35 cellular contexts compared by ENCODE assay signal in genomic region chr20:53825282-53825681, GRCh38.
"Had no signal": no experiment of that assay in that cellular context is flagged by ENCODE, and none has a peak within 500 bp of the region (broad histone marks: within the 10 kb centered on the region; RNA-seq: fewer than 3 reads in every experiment).

No MANE protein-coding gene starts in this region.

- H3K36me3 Mint-ChIP-seq: activated naive CD4-positive, alpha-beta T cell treated with anti-CD3 and anti-CD28 coated beads, Interleukin-2, amount 50 U/mL, for 72 hours had no signal

- H3K27me3 ChIP-seq: adrenal gland, body of pancreas, breast epithelium, SJCRH30 had no signal

- DNase-seq: activated CD4-positive, alpha-beta T cell treated with anti-CD3 and anti-CD28 coated beads for 1 hour; activated CD4-positive, alpha-beta T cell treated with anti-CD3 and anti-CD28 coated beads, Interleukin-2, amount 10 ng/mL, durations not matched to agents 24 days and 14 days; activated CD4-positive, alpha-beta T cell treated with anti-CD3 and anti-CD28 coated beads, Interleukin-2, amount 50 U/mL, for 4 hours; activated CD4-positive, CD25-positive, alpha-beta regulatory T cell; activated CD8-positive, alpha-beta T cell treated with anti-CD3 and anti-CD28 coated beads for 36 hours; activated gamma-delta T cell treated with Interleukin-2 at 50 U/mL for 16 hours; activated naive CD4-positive, alpha-beta T cell treated with anti-CD3 and anti-CD28 coated beads for 36 hours; activated T-cell treated with anti-CD3 and anti-CD28 coated beads, Interleukin-2, amount 50 U/mL, for 24 hours; adrenal gland; body of pancreas; Kasumi-1; KG1; MM.1S; NCI-H1092 treated with DMSO at 0.1 percent for 48 hours; NCI-H1417; NCI-H146; NCI-H187; NCI-H2029 treated with DMSO at 0.1 percent for 48 hours; NCI-H2107; NCI-H2171; NCI-H510A; NCI-H526; NCI-H748 treated with DMSO at 0.1 percent for 48 hours; NK-92 treated with Interleukin-12 subunit alpha and Interleukin-12 subunit beta, amount 100 ng/mL, for 24 hours; SHP77; SJCRH30; T-helper 2 cell; T-helper 9 cell; WERI-Rb-1 had no signal

- H3K27me3 Mint-ChIP-seq: activated CD4-positive, alpha-beta T cell treated with anti-CD3 and anti-CD28 coated beads, Interleukin-2, amount 10 ng/mL, durations not matched to agents 24 days and 14 days; activated CD8-positive, alpha-beta T cell treated with anti-CD3 and anti-CD28 coated beads for 36 hours; activated T-cell treated with anti-CD3 and anti-CD28 coated beads, Interleukin-2, amount 50 U/mL, for 24 hours had no signal

- H3K4me3 Mint-ChIP-seq: activated CD4-positive, alpha-beta T cell treated with anti-CD3 and anti-CD28 coated beads, Interleukin-2, amount 10 ng/mL, durations not matched to agents 24 days and 14 days; activated CD8-positive, alpha-beta T cell treated with anti-CD3 and anti-CD28 coated beads for 36 hours; activated naive CD4-positive, alpha-beta T cell treated with anti-CD3 and anti-CD28 coated beads for 36 hours; activated T-cell treated with anti-CD3 and anti-CD28 coated beads, Interleukin-2, amount 50 U/mL, for 24 hours had no signal

- H2AFZ ChIP-seq: PC-9 had no signal

- H3K27ac ChIP-seq: adrenal gland, body of pancreas, breast epithelium, SJCRH30, SK-N-MC, WERI-Rb-1 had no signal

- H3K4me1 ChIP-seq: breast epithelium had no signal

- ATAC-seq: activated CD8-positive, alpha-beta T cell treated with anti-CD3 and anti-CD28 coated beads for 36 hours; activated naive CD4-positive, alpha-beta T cell treated with anti-CD3 and anti-CD28 coated beads, Interleukin-2, amount 50 U/mL, for 72 hours; body of pancreas had no signal

- H3K9me3 ChIP-seq: adrenal gland, body of pancreas, breast epithelium, SJCRH30 had no signal

- H3K27ac Mint-ChIP-seq: activated CD4-positive, alpha-beta T cell treated with anti-CD3 and anti-CD28 coated beads, Interleukin-2, amount 10 ng/mL, durations not matched to agents 24 days and 14 days; activated CD8-positive, alpha-beta T cell treated with anti-CD3 and anti-CD28 coated beads for 36 hours; activated naive CD4-positive, alpha-beta T cell treated with anti-CD3 and anti-CD28 coated beads for 36 hours; activated naive CD4-positive, alpha-beta T cell treated with anti-CD3 and anti-CD28 coated beads, Interleukin-2, amount 50 U/mL, for 72 hours; activated T-cell treated with anti-CD3 and anti-CD28 coated beads, Interleukin-2, amount 50 U/mL, for 24 hours; activated T-helper 2 cell treated with anti-CD3 and anti-CD28 coated beads, Interferon-gamma antibody, Interleukin-2, Interleukin-4, amounts not matched to agents 10 μg/mL and 5 μg/mL and 100 μg/mL, durations not matched to agents 14 hours and 24 hours and 36 hours had no signal

- H3K9me3 Mint-ChIP-seq: activated CD4-positive, alpha-beta T cell treated with anti-CD3 and anti-CD28 coated beads, Interleukin-2, amount 10 ng/mL, durations not matched to agents 24 days and 14 days; activated naive CD4-positive, alpha-beta T cell treated with anti-CD3 and anti-CD28 coated beads for 36 hours; activated naive CD4-positive, alpha-beta T cell treated with anti-CD3 and anti-CD28 coated beads, Interleukin-2, amount 50 U/mL, for 72 hours; activated T-cell treated with anti-CD3 and anti-CD28 coated beads, Interleukin-2, amount 50 U/mL, for 24 hours; activated T-helper 2 cell treated with anti-CD3 and anti-CD28 coated beads, Interferon-gamma antibody, Interleukin-2, Interleukin-4, amounts not matched to agents 10 μg/mL and 5 μg/mL and 100 μg/mL, durations not matched to agents 14 hours and 24 hours and 36 hours had no signal

- FAIRE-seq: astrocyte had no signal

- H3K4me2 ChIP-seq: PC-9 had no signal

- H3K36me3 ChIP-seq: adrenal gland, breast epithelium, SJCRH30, WERI-Rb-1 had no signal

- H3K4me3 ChIP-seq: adrenal gland, body of pancreas, breast epithelium, PC-9, SJCRH30, SK-N-MC had no signal
